11 cellular contexts compared by ENCODE assay signal in the genomic region with DNA sequence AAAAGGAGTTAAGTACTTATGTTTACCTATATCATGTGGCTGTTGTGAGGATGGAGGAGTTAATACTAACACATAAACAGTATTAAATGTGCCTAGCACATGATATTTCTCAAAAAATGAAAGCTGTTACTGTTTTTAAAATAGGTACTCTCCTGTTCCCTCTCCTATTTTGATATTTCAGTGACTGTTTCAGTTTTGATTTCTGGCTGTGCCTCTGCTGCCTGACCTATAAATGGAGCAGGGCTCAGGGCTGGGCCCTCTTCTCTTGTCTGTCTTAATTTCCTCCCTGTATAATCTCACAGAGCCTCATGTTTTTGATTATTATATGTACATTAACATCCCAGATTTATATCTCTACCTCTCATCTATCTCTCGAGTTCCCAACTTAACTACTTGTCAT.
A peak's percentile ranks its signal among the peaks of the same experiment; 100 is the strongest.
DNase-seq lines count a peak whose midpoint lies in the region; ATAC-seq and TF ChIP-seq lines count a peak whose summit lies in the region.
"Had no signal": no experiment of that assay in that cellular context is flagged by ENCODE, and none has a peak within 500 bp of the region (broad histone marks: within the 10 kb centered on the region; RNA-seq: fewer than 3 reads in every experiment).

No MANE protein-coding gene starts in this region.

- DNase-seq in GM12865 (ENCODE audit: low read depth) (peak; percentile 64), anterior cingulate cortex (lab: John Stamatoyannopoulos, UW) (no peak)
- no peak for DNase-seq in T-helper 2 cell treated with Interferon-gamma antibody and Interleukin-4, amounts not matched to agents 5 μg/mL and 100 μg/mL, for 36 hours (ENCODE audit: low spot score)
- no peak for DNase-seq in activated CD8-positive, alpha-beta memory T cell treated with anti-CD3 and anti-CD28 coated beads, Interleukin-2, amount 50 U/mL, for 48 hours
- DNase-seq in activated naive CD4-positive, alpha-beta T cell treated with Interleukin-2 at 50 U/mL for 16 hours: no peak
- DNase-seq: activated T-cell treated with anti-CD3 and anti-CD28 coated beads, Interleukin-2, amount 50 U/mL, for 1 hour; NCI-H2171 had no signal

- no peak for TF ChIP-seq CTCF in GM12865 (IDR thresholded peaks at IDR 0.05; ENCODE audit: insufficient read depth, low read depth, low read length, missing control alignments)

- no peaks in the 10 kb centered on the region for H3K36me3 Mint-ChIP-seq in T-helper 2 cell treated with Interferon-gamma antibody and Interleukin-4, amounts not matched to agents 5 μg/mL and 100 μg/mL, for 36 hours (ENCODE audit: low read depth)
- H3K36me3 Mint-ChIP-seq: brain had no signal

- H3K4me3 ChIP-seq in GM12865 (ENCODE audit: low read depth, low read length): peak overlapping the region; percentile 15; the same call in 1 of the 2 replicates

- H3K27ac Mint-ChIP-seq in T-helper 2 cell treated with Interferon-gamma antibody and Interleukin-4, amounts not matched to agents 5 μg/mL and 100 μg/mL, for 36 hours: no peak overlapping the region
- H3K27ac Mint-ChIP-seq: brain had no signal

- H3K4me1 Mint-ChIP-seq in T-helper 2 cell treated with Interferon-gamma antibody and Interleukin-4, amounts not matched to agents 5 μg/mL and 100 μg/mL, for 36 hours (ENCODE audit: low read depth): no peaks in the 10 kb centered on the region

- no peak overlapping the region for H3K4me3 Mint-ChIP-seq in T-helper 2 cell treated with Interferon-gamma antibody and Interleukin-4, amounts not matched to agents 5 μg/mL and 100 μg/mL, for 36 hours
- H3K4me3 Mint-ChIP-seq: brain had no signal

- peak; percentile 87 for ATAC-seq in GM19351 (IDR thresholded peaks at IDR 0.05; ENCODE audit: unreplicated experiment)
- peak; percentile 94 for ATAC-seq in HG02642 (IDR thresholded peaks at IDR 0.05; ENCODE audit: poor library complexity, unreplicated experiment)
- peak; percentile 92 for ATAC-seq in HG03378 (IDR thresholded peaks at IDR 0.05; ENCODE audit: unreplicated experiment)

- no peaks in the 10 kb centered on the region for H3K27me3 Mint-ChIP-seq in T-helper 2 cell treated with Interferon-gamma antibody and Interleukin-4, amounts not matched to agents 5 μg/mL and 100 μg/mL, for 36 hours (ENCODE audit: low read depth)
- H3K27me3 Mint-ChIP-seq: brain had no signal

- no peaks in the 10 kb centered on the region for H3K9me3 Mint-ChIP-seq in T-helper 2 cell treated with Interferon-gamma antibody and Interleukin-4, amounts not matched to agents 5 μg/mL and 100 μg/mL, for 36 hours
